23 cellular contexts compared by ENCODE assay signal in genomic region chrX:48613502-48614160, GRCh38.
"Had no signal": no experiment of that assay in that cellular context is flagged by ENCODE, and none has a peak within 500 bp of the region (broad histone marks: within the 10 kb centered on the region; RNA-seq: fewer than 3 reads in every experiment).

No MANE protein-coding gene starts in this region.

- H2AFZ ChIP-seq: parathyroid adenoma had no signal

- H3K4me3 ChIP-seq: body of pancreas, cardiac muscle cell, gastroesophageal sphincter, psoas muscle, right atrium auricular region, spleen, tibial nerve had no signal

- H3K36me3 ChIP-seq: cardiac muscle cell, gastroesophageal sphincter, right atrium auricular region, spleen, tibial nerve had no signal

- H3K27ac ChIP-seq: body of pancreas, cardiac muscle cell, gastroesophageal sphincter, parathyroid adenoma, psoas muscle, right atrium auricular region, spleen, tibial nerve had no signal

- H3K79me2 ChIP-seq: parathyroid adenoma had no signal

- DNase-seq: activated B cell treated with CpG ODN at 0.5 μM for 24 hours; activated CD4-positive, alpha-beta T cell treated with anti-CD3 and anti-CD28 coated beads, Interleukin-2, amount 50 U/mL, for 1 hour; activated CD8-positive, alpha-beta T cell treated with anti-CD3 and anti-CD28 coated beads for 36 hours; activated naive CD4-positive, alpha-beta T cell; activated T-cell treated with anti-CD3 and anti-CD28 coated beads, Interleukin-2, amount 50 U/mL, for 48 hours; body of pancreas; cortex of kidney; hippocampal formation; kidney; left colon; mammary epithelial cell; naive B cell; nucleus accumbens; psoas muscle; spleen; stimulated activated naive CD4-positive, alpha-beta T cell treated with Interleukin-2 at 50 U/mL for 16 hours; T-helper 2 cell had no signal

- H3K9ac ChIP-seq: parathyroid adenoma had no signal

- ATAC-seq: activated CD8-positive, alpha-beta T cell treated with anti-CD3 and anti-CD28 coated beads for 36 hours; activated naive CD4-positive, alpha-beta T cell treated with anti-CD3 and anti-CD28 coated beads, Interleukin-2, amount 50 U/mL, for 72 hours; body of pancreas; gastroesophageal sphincter; left colon; psoas muscle had no signal

- H3K4me1 ChIP-seq: body of pancreas, gastroesophageal sphincter, parathyroid adenoma, psoas muscle, right atrium auricular region, tibial nerve had no signal

- H3K9me3 ChIP-seq: body of pancreas, gastroesophageal sphincter, psoas muscle, right atrium auricular region, spleen, tibial nerve had no signal

- H3K27me3 ChIP-seq: body of pancreas, cardiac muscle cell, gastroesophageal sphincter, right atrium auricular region, spleen had no signal
